Comparison of ENCODE assay signal across 1 cellular context in the genomic region with DNA sequence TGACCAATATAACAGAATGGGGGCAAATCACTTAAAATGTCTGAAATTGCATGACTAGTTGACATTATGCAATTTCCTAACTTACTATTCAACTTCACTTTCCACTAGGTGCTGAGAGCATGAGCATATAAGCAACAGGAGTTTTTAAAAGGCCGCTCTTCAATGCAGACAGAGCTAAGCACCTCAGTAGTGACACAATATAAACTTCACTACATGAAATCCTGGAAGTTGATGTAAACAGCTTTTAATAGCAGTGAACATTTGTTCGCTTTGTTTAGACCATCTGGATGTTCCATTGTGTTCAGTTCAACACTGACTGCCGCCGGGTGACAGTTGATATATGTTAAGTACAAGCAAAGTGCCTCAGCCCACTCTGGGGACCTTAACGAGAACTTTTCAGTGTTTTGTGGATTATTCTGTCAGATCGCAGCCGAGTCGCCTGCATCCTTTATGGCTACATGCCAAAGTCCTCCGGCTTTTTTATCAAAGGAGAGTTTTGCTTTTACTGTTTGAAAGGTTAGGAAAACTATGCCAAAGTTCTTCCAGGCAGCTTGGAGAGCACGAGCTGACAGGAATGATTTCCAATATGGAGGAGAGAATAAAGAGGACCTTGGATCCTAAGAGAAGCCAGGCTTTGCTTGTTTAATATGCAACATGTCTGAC.
TF ChIP-seq lines count a peak whose summit lies in the region.

No MANE protein-coding gene starts in this region.

TF ChIP-seq in K562, 482 proteins besides CTCF, POLR2A, EP300 and RAD21 (continued from another document):
- TF ChIP-seq, protein P1, sequence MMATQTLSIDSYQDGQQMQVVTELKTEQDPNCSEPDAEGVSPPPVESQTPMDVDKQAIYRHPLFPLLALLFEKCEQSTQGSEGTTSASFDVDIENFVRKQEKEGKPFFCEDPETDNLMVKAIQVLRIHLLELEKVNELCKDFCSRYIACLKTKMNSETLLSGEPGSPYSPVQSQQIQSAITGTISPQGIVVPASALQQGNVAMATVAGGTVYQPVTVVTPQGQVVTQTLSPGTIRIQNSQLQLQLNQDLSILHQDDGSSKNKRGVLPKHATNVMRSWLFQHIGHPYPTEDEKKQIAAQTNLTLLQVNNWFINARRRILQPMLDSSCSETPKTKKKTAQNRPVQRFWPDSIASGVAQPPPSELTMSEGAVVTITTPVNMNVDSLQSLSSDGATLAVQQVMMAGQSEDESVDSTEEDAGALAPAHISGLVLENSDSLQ (IDR thresholded peaks at IDR 0.05): 0 out of 2 replicates have a peak, but pooled peaks have one; percentile 28
- TF ChIP-seq NFIC (IDR thresholded peaks at IDR 0.05): peak; percentile 57
- TF ChIP-seq CEBPB (tag; IDR thresholded peaks at IDR 0.05): peak; percentile 76
- no peak for TF ChIP-seq CEBPG (CRISPR knock-in tag; IDR thresholded peaks at IDR 0.05)
- TF ChIP-seq CEBPG (tag; conservative IDR thresholded peaks at IDR 0.05 in 1 of 2, IDR thresholded peaks at IDR 0.05 in 1 of 2): peak; percentile 23 to 62; a peak in 1 of 4 replicates
- TF ChIP-seq, protein P2, sequence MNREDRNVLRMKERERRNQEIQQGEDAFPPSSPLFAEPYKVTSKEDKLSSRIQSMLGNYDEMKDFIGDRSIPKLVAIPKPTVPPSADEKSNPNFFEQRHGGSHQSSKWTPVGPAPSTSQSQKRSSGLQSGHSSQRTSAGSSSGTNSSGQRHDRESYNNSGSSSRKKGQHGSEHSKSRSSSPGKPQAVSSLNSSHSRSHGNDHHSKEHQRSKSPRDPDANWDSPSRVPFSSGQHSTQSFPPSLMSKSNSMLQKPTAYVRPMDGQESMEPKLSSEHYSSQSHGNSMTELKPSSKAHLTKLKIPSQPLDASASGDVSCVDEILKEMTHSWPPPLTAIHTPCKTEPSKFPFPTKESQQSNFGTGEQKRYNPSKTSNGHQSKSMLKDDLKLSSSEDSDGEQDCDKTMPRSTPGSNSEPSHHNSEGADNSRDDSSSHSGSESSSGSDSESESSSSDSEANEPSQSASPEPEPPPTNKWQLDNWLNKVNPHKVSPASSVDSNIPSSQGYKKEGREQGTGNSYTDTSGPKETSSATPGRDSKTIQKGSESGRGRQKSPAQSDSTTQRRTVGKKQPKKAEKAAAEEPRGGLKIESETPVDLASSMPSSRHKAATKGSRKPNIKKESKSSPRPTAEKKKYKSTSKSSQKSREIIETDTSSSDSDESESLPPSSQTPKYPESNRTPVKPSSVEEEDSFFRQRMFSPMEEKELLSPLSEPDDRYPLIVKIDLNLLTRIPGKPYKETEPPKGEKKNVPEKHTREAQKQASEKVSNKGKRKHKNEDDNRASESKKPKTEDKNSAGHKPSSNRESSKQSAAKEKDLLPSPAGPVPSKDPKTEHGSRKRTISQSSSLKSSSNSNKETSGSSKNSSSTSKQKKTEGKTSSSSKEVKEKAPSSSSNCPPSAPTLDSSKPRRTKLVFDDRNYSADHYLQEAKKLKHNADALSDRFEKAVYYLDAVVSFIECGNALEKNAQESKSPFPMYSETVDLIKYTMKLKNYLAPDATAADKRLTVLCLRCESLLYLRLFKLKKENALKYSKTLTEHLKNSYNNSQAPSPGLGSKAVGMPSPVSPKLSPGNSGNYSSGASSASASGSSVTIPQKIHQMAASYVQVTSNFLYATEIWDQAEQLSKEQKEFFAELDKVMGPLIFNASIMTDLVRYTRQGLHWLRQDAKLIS (CRISPR knock-in tag; IDR thresholded peaks at IDR 0.05): no peak
